Comparison of ENCODE assay signal across 1 cellular context in genomic region chr17:4534928-4535666, GRCh38.
TF ChIP-seq lines count a peak whose summit lies in the region.

No MANE protein-coding gene starts in this region.

TF ChIP-seq in K562, 482 proteins besides CTCF, POLR2A, EP300 and RAD21:
- TF ChIP-seq THAP7 (CRISPR knock-in tag; IDR thresholded peaks at IDR 0.05) (no peak), ZNF79 (CRISPR knock-in tag; IDR thresholded peaks at IDR 0.05; ENCODE audit: low read depth) (no peak), PML (IDR thresholded peaks at IDR 0.05; ENCODE audit: low read length) (no peak), POLR2G (IDR thresholded peaks at IDR 0.05; ENCODE audit: low read depth, low read length) (peak; percentile 46; the same call in 1 of the 2 replicates), RBM17 (IDR thresholded peaks at IDR 0.05; ENCODE audit: borderline replicate concordance, low read depth, low read length) (no peak)
